Comparison of ENCODE assay signal across 1 cellular context in the genomic region with DNA sequence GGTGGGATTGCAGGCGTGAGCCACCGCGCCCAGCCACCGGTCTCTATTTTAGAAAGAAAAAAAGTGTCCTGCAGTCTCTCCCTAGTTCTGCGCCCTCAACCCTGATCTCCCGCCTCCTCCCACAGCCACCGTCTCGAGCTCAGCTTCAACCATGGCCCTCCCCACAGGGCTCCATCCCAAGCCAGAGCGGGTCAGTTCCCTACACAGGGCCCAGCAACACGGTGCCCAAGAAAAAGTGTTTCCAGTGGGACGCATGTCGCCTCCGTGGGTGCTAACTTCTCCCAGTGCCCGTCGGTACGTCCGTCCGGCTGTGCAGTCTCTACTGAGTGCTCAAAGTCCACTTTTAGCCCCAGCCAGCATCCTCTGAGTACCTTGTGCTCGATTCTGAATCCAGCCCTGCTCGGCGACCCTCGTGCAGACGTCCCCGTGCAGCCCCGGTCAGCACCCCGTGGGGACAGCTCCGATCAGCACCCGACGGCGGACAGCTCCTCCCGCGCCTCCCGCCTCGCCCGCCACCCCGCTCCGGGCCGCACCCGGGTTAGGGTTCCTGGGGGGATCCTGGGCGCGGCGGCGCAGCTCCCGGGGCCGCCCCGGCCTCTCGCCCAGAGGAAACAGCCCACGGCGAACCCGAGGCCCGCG.
A peak's percentile ranks its signal among the peaks of the same experiment; 100 is the strongest.
TF ChIP-seq lines count a peak whose summit lies in the region.

No MANE protein-coding gene starts in this region.

TF ChIP-seq in H1, 55 proteins besides CTCF, POLR2A, EP300 and RAD21:
- TF ChIP-seq SP4 (IDR thresholded peaks at IDR 0.05; ENCODE audit: low read length) (no peak), SIRT6 (IDR thresholded peaks at IDR 0.05; ENCODE audit: low read length) (no peak), TEAD4 (IDR thresholded peaks at IDR 0.05; ENCODE audit: low read depth, low read length) (0 out of 2 replicates have a peak, but pooled peaks have one; percentile 19), HDAC2 (IDR thresholded peaks at IDR 0.05; ENCODE audit: borderline replicate concordance in 1 of 2, low read depth in 2 of 2, low read length in 2 of 2) (peak; percentile 98 to 99; a peak in 3 of 4 replicates), POLR2AphosphoS5 (IDR thresholded peaks at IDR 0.05; ENCODE audit: low read depth, low read length) (no peak), TBP (IDR thresholded peaks at IDR 0.05; ENCODE audit: low read depth, low read length) (no peak), KDM4A (IDR thresholded peaks at IDR 0.05; ENCODE audit: low read depth, low read length, severe bottlenecking) (peak; percentile 28), SP1 (IDR thresholded peaks at IDR 0.05; ENCODE audit: low read depth, low read length) (no peak), CBX5 (IDR thresholded peaks at IDR 0.05; ENCODE audit: low read depth, low read length) (no peak), SAP30 (IDR thresholded peaks at IDR 0.05; ENCODE audit: insufficient read depth, insufficient replicate concordance, low read length) (peak; percentile 82), SIN3A (conservative IDR thresholded peaks at IDR 0.05 in 1 of 2, IDR thresholded peaks at IDR 0.05 in 1 of 2; ENCODE audit: low read depth in 1 of 2, low read length in 2 of 2) (peak; percentile 100), CREB1 (IDR thresholded peaks at IDR 0.05) (0 out of 2 replicates have a peak, but pooled peaks have one; percentile 38), NANOG (IDR thresholded peaks at IDR 0.05; ENCODE audit: insufficient read depth, low read depth, low read length, poor library complexity, severe bottlenecking) (peak; percentile 19), GABPA (IDR thresholded peaks at IDR 0.05; ENCODE audit: borderline replicate concordance, insufficient read depth, low read length) (peak; percentile 75; the same call in 1 of the 2 replicates), HDAC6 (IDR thresholded peaks at IDR 0.05; ENCODE audit: low read depth, low read length) (no peak), TAF7 (optimal IDR thresholded peaks at IDR 0.05; ENCODE audit: borderline replicate concordance, low read depth, low read length) (peak; percentile 91)
- TF ChIP-seq, protein P1, sequence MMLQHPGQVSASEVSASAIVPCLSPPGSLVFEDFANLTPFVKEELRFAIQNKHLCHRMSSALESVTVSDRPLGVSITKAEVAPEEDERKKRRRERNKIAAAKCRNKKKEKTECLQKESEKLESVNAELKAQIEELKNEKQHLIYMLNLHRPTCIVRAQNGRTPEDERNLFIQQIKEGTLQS (IDR thresholded peaks at IDR 0.05; ENCODE audit: insufficient read depth, low read depth, low read length) = no peak
- TF ChIP-seq, protein P2, sequence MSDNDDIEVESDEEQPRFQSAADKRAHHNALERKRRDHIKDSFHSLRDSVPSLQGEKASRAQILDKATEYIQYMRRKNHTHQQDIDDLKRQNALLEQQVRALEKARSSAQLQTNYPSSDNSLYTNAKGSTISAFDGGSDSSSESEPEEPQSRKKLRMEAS (IDR thresholded peaks at IDR 0.05) = peak; percentile 90
TF ChIP-seq in H1: peak in this region for 10.
